ENCODE assay signal across 20 cellular contexts in genomic region chr6:79833264-79833663, GRCh38.
DNase-seq lines count a peak whose midpoint lies in the region; TF ChIP-seq lines count a peak whose summit lies in the region.
"Had no signal": no experiment of that assay in that cellular context is flagged by ENCODE, and none has a peak within 500 bp of the region (broad histone marks: within the 10 kb centered on the region; RNA-seq: fewer than 3 reads in every experiment).

No MANE protein-coding gene starts in this region.

- no peaks in the 10 kb centered on the region for H3K9me3 Mint-ChIP-seq in activated CD4-positive, alpha-beta T cell treated with anti-CD3 and anti-CD28 coated beads, Interleukin-2, amount 10 ng/mL, durations not matched to agents 24 days and 14 days
- H3K9me3 Mint-ChIP-seq: activated naive CD8-positive, alpha-beta T cell treated with anti-CD3 and anti-CD28 coated beads for 36 hours; activated T-helper 1 cell treated with anti-CD3 and anti-CD28 coated beads, Interleukin-12 subunit alpha, Interleukin-12 subunit beta, Interleukin-2, Interleukin-4 antibody, amounts not matched to agents 30 ng/mL and 10 ng/mL and 1 ng/mL, durations not matched to agents 14 hours and 24 hours and 36 hours; CD8-positive, alpha-beta memory T cell had no signal

- no peak overlapping the region for H3K27ac Mint-ChIP-seq in activated CD4-positive, alpha-beta T cell treated with anti-CD3 and anti-CD28 coated beads, Interleukin-2, amount 10 ng/mL, durations not matched to agents 24 days and 14 days
- H3K27ac Mint-ChIP-seq: activated naive CD8-positive, alpha-beta T cell treated with anti-CD3 and anti-CD28 coated beads for 36 hours; activated T-helper 1 cell treated with anti-CD3 and anti-CD28 coated beads, Interleukin-12 subunit alpha, Interleukin-12 subunit beta, Interleukin-2, Interleukin-4 antibody, amounts not matched to agents 30 ng/mL and 10 ng/mL and 1 ng/mL, durations not matched to agents 14 hours and 24 hours and 36 hours; CD8-positive, alpha-beta memory T cell; naive B cell had no signal

- intact Hi-C loops in activated CD4-positive, alpha-beta T cell treated with anti-CD3 and anti-CD28 coated beads, Interleukin-2, amount 10 ng/mL, durations not matched to agents 24 days and 14 days (cut with micrococcal nuclease), result no loop called here

- no peaks in the 10 kb centered on the region for H3K36me3 Mint-ChIP-seq in activated CD4-positive, alpha-beta T cell treated with anti-CD3 and anti-CD28 coated beads, Interleukin-2, amount 10 ng/mL, durations not matched to agents 24 days and 14 days (ENCODE audit: low read depth)
- H3K36me3 Mint-ChIP-seq: activated naive CD8-positive, alpha-beta T cell treated with anti-CD3 and anti-CD28 coated beads for 36 hours; CD8-positive, alpha-beta memory T cell; naive B cell had no signal

- peak; percentile 10 for DNase-seq in AG10803 (ENCODE audit: low read depth)
- DNase-seq in EH (ENCODE audit: low read depth), result peak; percentile 57
- DNase-seq in NCI-H69 (lab: John Stamatoyannopoulos, UW), result peak; percentile 98
- peak; percentile 21 for DNase-seq in foreskin melanocyte
- no peak for DNase-seq in stimulated activated CD4-positive, alpha-beta T cell treated with anti-CD3 and anti-CD28 coated beads, Interleukin-15, amount 100 ng/mL, for 24 hours
- no peak for DNase-seq in NCI-H748 (lab: John Stamatoyannopoulos, UW; ENCODE audit: unreplicated experiment)
- DNase-seq in activated CD4-positive, alpha-beta T cell treated with anti-CD3 and anti-CD28 coated beads, Interleukin-2, amount 10 ng/mL, durations not matched to agents 24 days and 14 days, result no peak
- no peak for DNase-seq in NCI-H1694 treated with DMSO at 0.1 percent for 48 hours (lab: John Stamatoyannopoulos, UW)
- DNase-seq: activated naive CD8-positive, alpha-beta T cell treated with anti-CD3 and anti-CD28 coated beads for 36 hours; brain microvascular endothelial cell; CD8-positive, alpha-beta memory T cell; KBM-7; naive B cell; NCI-H510A; OCI-M1; pancreas; stimulated activated CD4-positive, alpha-beta T cell treated with anti-CD3 and anti-CD28 coated beads, Interleukin-2, amount 100 ng/mL, for 48 hours; T-helper 9 cell; uterus had no signal

- H3K27me3 Mint-ChIP-seq in activated CD4-positive, alpha-beta T cell treated with anti-CD3 and anti-CD28 coated beads, Interleukin-2, amount 10 ng/mL, durations not matched to agents 24 days and 14 days, result peaks cover 4% of the 10 kb centered on the region

- no peak for TF ChIP-seq CTCF in AG10803 (conservative IDR thresholded peaks at IDR 0.05; ENCODE audit: low read length)

- H3K4me3 Mint-ChIP-seq in activated CD4-positive, alpha-beta T cell treated with anti-CD3 and anti-CD28 coated beads, Interleukin-2, amount 10 ng/mL, durations not matched to agents 24 days and 14 days, result no peak overlapping the region
- H3K4me3 Mint-ChIP-seq: activated naive CD8-positive, alpha-beta T cell treated with anti-CD3 and anti-CD28 coated beads for 36 hours; activated T-helper 1 cell treated with anti-CD3 and anti-CD28 coated beads, Interleukin-12 subunit alpha, Interleukin-12 subunit beta, Interleukin-2, Interleukin-4 antibody, amounts not matched to agents 30 ng/mL and 10 ng/mL and 1 ng/mL, durations not matched to agents 14 hours and 24 hours and 36 hours; CD8-positive, alpha-beta memory T cell; naive B cell had no signal

- H3K4me1 Mint-ChIP-seq in activated CD4-positive, alpha-beta T cell treated with anti-CD3 and anti-CD28 coated beads, Interleukin-2, amount 10 ng/mL, durations not matched to agents 24 days and 14 days, result no peaks in the 10 kb centered on the region
- H3K4me1 Mint-ChIP-seq: activated naive CD8-positive, alpha-beta T cell treated with anti-CD3 and anti-CD28 coated beads for 36 hours; CD8-positive, alpha-beta memory T cell; naive B cell had no signal

- H3K4me3 ChIP-seq in AG10803 (ENCODE audit: low read length), result no peak overlapping the region
- H3K4me3 ChIP-seq: pancreas, uterus had no signal

Comparison
In these comparisons a context has a peak if more than half of its experiments do, and no peak if none do; other contexts are left out.
1. DNase-seq: peak in AG10803 (single experiment), EH (single experiment), NCI-H69 (single experiment) and foreskin melanocyte (single experiment); none in stimulated activated CD4-positive, alpha-beta T cell treated with anti-CD3 and anti-CD28 coated beads, Interleukin-15, amount 100 ng/mL, for 24 hours (single experiment), NCI-H748 (single experiment), activated CD4-positive, alpha-beta T cell treated with anti-CD3 and anti-CD28 coated beads, Interleukin-2, amount 10 ng/mL, durations not matched to agents 24 days and 14 days (single experiment) and NCI-H1694 treated with DMSO at 0.1 percent for 48 hours (single experiment).